Comparison of ENCODE assay signal across 8 cellular contexts in the genomic region with DNA sequence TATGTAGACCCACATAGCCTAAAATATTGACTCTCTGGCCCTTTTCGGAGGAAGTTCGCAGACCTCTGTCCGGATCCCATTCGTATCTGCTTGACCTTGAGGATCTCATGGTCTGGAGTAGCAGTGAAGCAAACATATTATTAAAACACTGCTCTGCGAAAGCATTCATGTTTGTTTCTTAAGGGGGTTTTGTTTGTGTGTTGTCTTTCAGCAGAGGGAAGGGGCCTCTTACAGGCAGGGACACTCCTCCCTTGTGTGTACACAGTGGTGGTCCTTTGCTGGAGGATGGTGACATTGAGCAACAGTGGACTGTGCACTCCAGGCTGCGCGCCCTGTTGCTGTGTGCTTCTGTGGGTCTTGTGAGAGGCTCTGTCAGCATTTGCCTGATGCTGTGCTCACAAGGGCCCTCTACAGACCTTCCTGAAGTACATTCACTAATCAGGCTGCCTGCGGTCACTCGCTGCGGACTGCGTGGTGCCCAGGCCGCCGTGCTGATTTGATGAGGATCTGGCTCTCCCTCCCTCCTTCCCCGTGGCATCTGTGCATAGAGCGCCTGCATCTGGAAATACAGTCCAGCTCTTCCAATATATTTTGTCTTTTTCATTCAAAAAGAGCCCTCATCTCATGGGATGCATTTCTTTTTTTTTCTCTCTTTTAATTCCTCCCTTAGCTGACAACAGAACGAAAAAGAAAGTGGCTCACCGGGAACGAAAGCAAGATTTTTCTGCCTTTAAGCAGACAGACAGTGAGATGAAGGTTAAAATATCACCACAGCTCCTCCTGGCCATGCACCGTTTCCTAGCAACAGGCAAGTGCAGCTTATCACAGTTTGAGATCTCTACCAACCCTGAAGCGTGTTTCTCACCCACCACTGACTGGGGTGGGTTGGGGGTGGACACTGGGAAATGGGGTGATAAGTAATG.
DNase-seq lines count a peak whose midpoint lies in the region; ATAC-seq and TF ChIP-seq lines count a peak whose summit lies in the region.

No MANE protein-coding gene starts in this region.

- H3K27ac Mint-ChIP-seq in MCF 10A (ENCODE audit: low read depth, unreplicated experiment): no peak overlapping the region
- H3K27ac Mint-ChIP-seq in immature natural killer cell: peak overlapping the region; percentile 88 to 96 (median 94)

- H4K20me1 ChIP-seq in smooth muscle cell (ENCODE audit: low read depth): no peaks in the 10 kb centered on the region

- POLR2A ChIA-PET in MCF 10A (lab: Yijun Ruan, JAX): interaction anchor here (0.7 kb wide), 1 partner anchor 40 kb away, joined by 3 read pairs; no protein-coding TSS in a partner anchor

- peaks cover 8% of the 10 kb centered on the region for H3F3A ChIP-seq in smooth muscle cell (ENCODE audit: low read depth)

- peak overlapping the region; percentile 38 for H3K4me3 ChIP-seq in smooth muscle cell

- no peaks in the 10 kb centered on the region for H3K4me1 ChIP-seq in smooth muscle cell (ENCODE audit: low read depth)

- H3K4me2 ChIP-seq in smooth muscle cell: peak overlapping the region; percentile 68

- CTCF ChIA-PET in MCF 10A (lab: Yijun Ruan, JAX): no interaction called here

- intact Hi-C loops in MCF 10A (cut with micrococcal nuclease): no loop called here

- no TSS peak for BruUV-seq in MCF 10A (replicated peaks; lab: Mats Ljungman, UMichigan)

- H3K9me3 ChIP-seq in smooth muscle cell (replicated peaks; ENCODE audit: low read depth): no peaks in the 10 kb centered on the region

- no peak overlapping the region for H3K4me3 Mint-ChIP-seq in MCF 10A (ENCODE audit: unreplicated experiment)
- peak overlapping the region; percentile 87 to 97 (median 92) for H3K4me3 Mint-ChIP-seq in immature natural killer cell

- WGBS in smooth muscle cell (ENCODE audit: low lambda C conversion rate): 50% methylated on average over 20 of the region's 20 CpGs

- H3K27me3 Mint-ChIP-seq in MCF 10A (ENCODE audit: insufficient read depth, unreplicated experiment) (no peaks in the 10 kb centered on the region), immature natural killer cell (ENCODE audit: low read depth in 3 of 3) (peaks cover 0 to 5% (median 3%) of the 10 kb centered on the region in 3 donors)

- H3K9me3 Mint-ChIP-seq in MCF 10A (ENCODE audit: unreplicated experiment) (no peaks in the 10 kb centered on the region), immature natural killer cell (no peaks in the 10 kb centered on the region)

- H3K36me3 ChIP-seq in smooth muscle cell (ENCODE audit: low read depth): no peaks in the 10 kb centered on the region

- H3K36me3 Mint-ChIP-seq in MCF 10A (ENCODE audit: insufficient read depth, unreplicated experiment): peaks cover 6% of the 10 kb centered on the region
- H3K36me3 Mint-ChIP-seq in immature natural killer cell: peaks cover 0 to 6% (median 5%) of the 10 kb centered on the region in 3 donors

- H3K27ac ChIP-seq in smooth muscle cell (ENCODE audit: low read depth): no peak overlapping the region

- DNase-seq in AG09319 (ENCODE audit: extremely low read depth, low read depth) (peak; percentile 63), GM19240 (ENCODE audit: insufficient read length, low spot score) (peak; percentile 50), T-helper 9 cell (peak; percentile 15), MCF 10A (ENCODE audit: unreplicated experiment) (peak; percentile 5), immature natural killer cell (peak; percentile 83 to 88 (median 83)), smooth muscle cell (lab: John Stamatoyannopoulos, UW; ENCODE audit: unreplicated experiment) (no peak), SKM-1 (lab: John Stamatoyannopoulos, UW; ENCODE audit: unreplicated experiment) (no peak)

- H3K4me1 Mint-ChIP-seq in MCF 10A (ENCODE audit: insufficient read depth, unreplicated experiment): no peaks in the 10 kb centered on the region
- H3K4me1 Mint-ChIP-seq in immature natural killer cell: peaks cover 27 to 29% of the 10 kb centered on the region in 2 donors

- TF ChIP-seq CTCF in AG09319 (IDR thresholded peaks at IDR 0.05; ENCODE audit: low read depth, low read length): peak; percentile 66
- no peak for TF ChIP-seq CTCF in MCF 10A (IDR thresholded peaks at IDR 0.05; ENCODE audit: unreplicated experiment)
- TF ChIP-seq CTCF in smooth muscle cell (IDR thresholded peaks at IDR 0.05; ENCODE audit: borderline replicate concordance, insufficient read depth, poor library complexity, severe bottlenecking): peak; percentile 12

- no peak overlapping the region for H3K9ac ChIP-seq in smooth muscle cell (ENCODE audit: low read depth)

- no peaks in the 10 kb centered on the region for H3K27me3 ChIP-seq in smooth muscle cell (ENCODE audit: low read depth)

- peak; percentile 90 for ATAC-seq in HG03460 (IDR thresholded peaks at IDR 0.05; ENCODE audit: unreplicated experiment)

- H3K79me2 ChIP-seq in smooth muscle cell (ENCODE audit: low read depth): no peaks in the 10 kb centered on the region

- no peak overlapping the region for H2AFZ ChIP-seq in smooth muscle cell (ENCODE audit: low read depth)

Comparison
In these comparisons a context has a peak if more than half of its experiments do, and no peak if none do; other contexts are left out.
1. DNase-seq: peak in AG09319 (single experiment), GM19240 (single experiment), T-helper 9 cell (single experiment), MCF 10A (single experiment) and immature natural killer cell (3 of 3); none in smooth muscle cell (single experiment) and SKM-1 (single experiment).